ENCODE assay signal across 21 cellular contexts in genomic region chr15:95174281-95174680, GRCh38.
DNase-seq lines count a peak whose midpoint lies in the region; ATAC-seq and TF ChIP-seq lines count a peak whose summit lies in the region.
"Had no signal": no experiment of that assay in that cellular context is flagged by ENCODE, and none has a peak within 500 bp of the region (broad histone marks: within the 10 kb centered on the region; RNA-seq: fewer than 3 reads in every experiment).

No MANE protein-coding gene starts in this region.

- H2BK5ac ChIP-seq in mesenchymal stem cell (ENCODE audit: low read depth, low read length, poor library complexity, severe bottlenecking) = no peak overlapping the region

- H4K20me1 ChIP-seq in GM23248 (ENCODE audit: insufficient read depth) = no peaks in the 10 kb centered on the region

- H3K14ac ChIP-seq in mesenchymal stem cell (ENCODE audit: low read length in 2 of 2) = no peak overlapping the region

- peaks cover 8% of the 10 kb centered on the region for H3K9me3 Mint-ChIP-seq in activated CD4-positive, alpha-beta T cell treated with anti-CD3 and anti-CD28 coated beads for 36 hours (ENCODE audit: low read depth)

- H2BK12ac ChIP-seq in mesenchymal stem cell (ENCODE audit: low read length in 2 of 2) = no peak overlapping the region

- H2AFZ ChIP-seq in GM23248 = peak overlapping the region; percentile 9; the same call in 1 of the 2 replicates
- H2AFZ ChIP-seq in mesenchymal stem cell (ENCODE audit: low read depth, low read length) = no peak overlapping the region

- no peak overlapping the region for H3K27ac Mint-ChIP-seq in activated CD4-positive, alpha-beta T cell treated with anti-CD3 and anti-CD28 coated beads for 36 hours

- H2AK5ac ChIP-seq in mesenchymal stem cell (ENCODE audit: low read length, severe bottlenecking) = no peak overlapping the region

- H3K23ac ChIP-seq in mesenchymal stem cell (ENCODE audit: low read length in 2 of 2) = no peak overlapping the region

- H3K9ac ChIP-seq in GM23248 (no peak overlapping the region), mesenchymal stem cell (ENCODE audit: low read length) (peak overlapping the region; percentile 63)

- no peak for ATAC-seq in activated CD4-positive, alpha-beta T cell treated with anti-CD3 and anti-CD28 coated beads for 36 hours
- ATAC-seq in HG02588 (IDR thresholded peaks at IDR 0.05; ENCODE audit: unreplicated experiment) = no peak
- ATAC-seq: K562, Panc1 had no signal

- no peaks in the 10 kb centered on the region for H3K79me1 ChIP-seq in mesenchymal stem cell (replicated peaks; ENCODE audit: low read length, poor library complexity, severe bottlenecking)

- H3K79me2 ChIP-seq in GM23248 (ENCODE audit: insufficient read depth) = no peaks in the 10 kb centered on the region

- in situ Hi-C loops in GM23248 (cut with MboI) = no loop called here

- H3K4me3 Mint-ChIP-seq in activated CD4-positive, alpha-beta T cell treated with anti-CD3 and anti-CD28 coated beads for 36 hours = no peak overlapping the region

- H2BK120ac ChIP-seq in mesenchymal stem cell (ENCODE audit: low read depth, low read length) = no peak overlapping the region

- POLR2A ChIA-PET in activated CD4-positive, alpha-beta T cell treated with anti-CD3 and anti-CD28 coated beads for 36 hours (lab: Charles Lee) = no interaction called here

- no peak overlapping the region for H4K8ac ChIP-seq in mesenchymal stem cell (ENCODE audit: low read length)

- DNase-seq in GM23248 (peak; percentile 44), dedifferentiated amniotic fluid mesenchymal stem cell (ENCODE audit: extremely low spot score) (peak; percentile 52), mesenchymal stem cell (no peak), suprapubic skin (ENCODE audit: low spot score in 2 of 2) (peak in 1 of 2 donors; percentile 71), H7 (no peak)
- DNase-seq in activated CD4-positive, CD25-positive, alpha-beta regulatory T cell treated with anti-CD3 and anti-CD28 coated beads, Interleukin-2, amount 50 U/mL, for 72 hours = no peak
- DNase-seq in activated CD4-positive, alpha-beta T cell treated with anti-CD3 and anti-CD28 coated beads for 36 hours = no peak
- DNase-seq: activated CD4-positive, alpha-beta T cell treated with anti-CD3 and anti-CD28 coated beads for 4 hours; activated effector memory CD4-positive, alpha-beta T cell treated with anti-CD3 and anti-CD28 coated beads, Interleukin-2, amount 50 U/mL, for 16 hours; amygdala; midbrain; NCI-H1092 treated with DMSO at 0.1 percent for 48 hours; NCI-H2171; NCI-H748 treated with DMSO at 0.1 percent for 48 hours; stimulated activated CD4-positive, alpha-beta T cell treated with anti-CD3 and anti-CD28 coated beads, Interleukin-1b, Interleukin-23, amount 100 ng/mL, for 48 hours had no signal

- H3K9me3 ChIP-seq in GM23248 (ENCODE audit: low read depth) (peaks cover 4% of the 10 kb centered on the region), mesenchymal stem cell (ENCODE audit: control insufficient read depth, low read length) (peaks cover 21% of the 10 kb centered on the region), suprapubic skin (no peaks in the 10 kb centered on the region)
- H3K9me3 ChIP-seq: neutrophil had no signal

- no peaks in the 10 kb centered on the region for H3K4me1 Mint-ChIP-seq in activated CD4-positive, alpha-beta T cell treated with anti-CD3 and anti-CD28 coated beads for 36 hours

- H3K36me3 ChIP-seq in GM23248 (ENCODE audit: low read depth) (no peaks in the 10 kb centered on the region), mesenchymal stem cell (ENCODE audit: control insufficient read depth in 1 of 2, insufficient read depth in 2 of 2, low read depth in 1 of 2, low read length in 2 of 2) (no peaks in the 10 kb centered on the region), suprapubic skin (no peaks in the 10 kb centered on the region), H7 (replicated peaks; ENCODE audit: control insufficient read depth, insufficient read depth, low read length) (no peaks in the 10 kb centered on the region)
- H3K36me3 ChIP-seq: neutrophil had no signal

- H3K4ac ChIP-seq in mesenchymal stem cell (ENCODE audit: low read depth in 1 of 2, low read length in 2 of 2) = no peak overlapping the region

- no peak for TF ChIP-seq CTCF in suprapubic skin (IDR thresholded peaks at IDR 0.05)

- no peak for TF ChIP-seq EP300 in suprapubic skin (IDR thresholded peaks at IDR 0.05)

- H3K27ac ChIP-seq in GM23248 (no peak overlapping the region), mesenchymal stem cell (ENCODE audit: low read length, poor library complexity, severe bottlenecking) (peak overlapping the region; percentile 63), suprapubic skin (peak overlapping the region; percentile 72)
- H3K27ac ChIP-seq: epithelial cell of prostate, HL-60, neutrophil had no signal

- CTCF ChIA-PET in activated CD4-positive, alpha-beta T cell treated with anti-CD3 and anti-CD28 coated beads for 36 hours (lab: Charles Lee) = no interaction called here

- no peaks in the 10 kb centered on the region for H3K27me3 ChIP-seq in GM23248 (replicated peaks; ENCODE audit: insufficient read depth)
- no peaks in the 10 kb centered on the region for H3K27me3 ChIP-seq in mesenchymal stem cell (ENCODE audit: control insufficient read depth in 1 of 2, insufficient read depth in 1 of 2, low read length in 2 of 2)
- H3K27me3 ChIP-seq in suprapubic skin = no peaks in the 10 kb centered on the region
- no peaks in the 10 kb centered on the region for H3K27me3 ChIP-seq in H7 (ENCODE audit: control insufficient read depth, insufficient read depth, low read length)
- H3K27me3 ChIP-seq: neutrophil had no signal

- H3K4me1 ChIP-seq in GM23248 (ENCODE audit: insufficient read depth) (peaks cover 27% of the 10 kb centered on the region), mesenchymal stem cell (ENCODE audit: control insufficient read depth, insufficient read depth, low read depth, low read length) (peaks cover 3% of the 10 kb centered on the region), suprapubic skin (no peaks in the 10 kb centered on the region)

- H3K4me2 ChIP-seq in GM23248 (ENCODE audit: unreplicated experiment) (peak overlapping the region; percentile 30), mesenchymal stem cell (ENCODE audit: low read length, poor library complexity, severe bottlenecking) (no peak overlapping the region)

- H3K36me3 Mint-ChIP-seq in activated CD4-positive, alpha-beta T cell treated with anti-CD3 and anti-CD28 coated beads for 36 hours (ENCODE audit: low read depth) = no peaks in the 10 kb centered on the region

- H3K27me3 Mint-ChIP-seq in activated CD4-positive, alpha-beta T cell treated with anti-CD3 and anti-CD28 coated beads for 36 hours = peaks cover 7% of the 10 kb centered on the region

- WGBS in GM23248 (ENCODE audit: low coverage in 1 of 2, low lambda C conversion rate in 2 of 2, missing lambda C conversion rate in 2 of 2), 2 experiments = 17 to 27% methylated on average over 4 of the region's 4 CpGs
- WGBS in mesenchymal stem cell = 91% methylated on average over 3 of the region's 4 CpGs
- 58% methylated on average over 4 of the region's 4 CpGs for WGBS in suprapubic skin

- H3K9me2 ChIP-seq in GM23248 (ENCODE audit: insufficient read depth) = no peaks in the 10 kb centered on the region; the same call in 1 of the 2 replicates

- no peak overlapping the region for H2BK15ac ChIP-seq in mesenchymal stem cell (ENCODE audit: low read depth, poor library complexity, severe bottlenecking)

- peaks cover 28% of the 10 kb centered on the region for H3F3A ChIP-seq in GM23248 (ENCODE audit: insufficient read depth)

- no peak overlapping the region for H4K91ac ChIP-seq in mesenchymal stem cell (ENCODE audit: low read length)

- no peak for TF ChIP-seq POLR2A in suprapubic skin (IDR thresholded peaks at IDR 0.05)

- H3K18ac ChIP-seq in mesenchymal stem cell (ENCODE audit: low read depth in 1 of 2, low read length in 2 of 2) = no peak overlapping the region

- intact Hi-C loops in activated CD4-positive, alpha-beta T cell treated with anti-CD3 and anti-CD28 coated beads for 36 hours (cut with DNase I, micrococcal nuclease) = no loop called here

- H3K4me3 ChIP-seq in GM23248 (no peak overlapping the region), mesenchymal stem cell (ENCODE audit: insufficient read depth in 1 of 2, low read depth in 1 of 2, low read length in 2 of 2) (peak overlapping the region in 1 of 2 experiments; percentile 58), suprapubic skin (no peak overlapping the region), H7 (ENCODE audit: insufficient read depth, low read depth, low read length) (no peak overlapping the region)
- H3K4me3 ChIP-seq: K562 had no signal

Comparison
In these comparisons a context has a peak if more than half of its experiments do, and no peak if none do; other contexts are left out.
1. DNase-seq: peak in GM23248 (single experiment) and dedifferentiated amniotic fluid mesenchymal stem cell (single experiment); none in mesenchymal stem cell (single experiment), activated CD4-positive, CD25-positive, alpha-beta regulatory T cell treated with anti-CD3 and anti-CD28 coated beads, Interleukin-2, amount 50 U/mL, for 72 hours (single experiment), H7 (single experiment) and activated CD4-positive, alpha-beta T cell treated with anti-CD3 and anti-CD28 coated beads for 36 hours (single experiment).